In the genomic region with DNA sequence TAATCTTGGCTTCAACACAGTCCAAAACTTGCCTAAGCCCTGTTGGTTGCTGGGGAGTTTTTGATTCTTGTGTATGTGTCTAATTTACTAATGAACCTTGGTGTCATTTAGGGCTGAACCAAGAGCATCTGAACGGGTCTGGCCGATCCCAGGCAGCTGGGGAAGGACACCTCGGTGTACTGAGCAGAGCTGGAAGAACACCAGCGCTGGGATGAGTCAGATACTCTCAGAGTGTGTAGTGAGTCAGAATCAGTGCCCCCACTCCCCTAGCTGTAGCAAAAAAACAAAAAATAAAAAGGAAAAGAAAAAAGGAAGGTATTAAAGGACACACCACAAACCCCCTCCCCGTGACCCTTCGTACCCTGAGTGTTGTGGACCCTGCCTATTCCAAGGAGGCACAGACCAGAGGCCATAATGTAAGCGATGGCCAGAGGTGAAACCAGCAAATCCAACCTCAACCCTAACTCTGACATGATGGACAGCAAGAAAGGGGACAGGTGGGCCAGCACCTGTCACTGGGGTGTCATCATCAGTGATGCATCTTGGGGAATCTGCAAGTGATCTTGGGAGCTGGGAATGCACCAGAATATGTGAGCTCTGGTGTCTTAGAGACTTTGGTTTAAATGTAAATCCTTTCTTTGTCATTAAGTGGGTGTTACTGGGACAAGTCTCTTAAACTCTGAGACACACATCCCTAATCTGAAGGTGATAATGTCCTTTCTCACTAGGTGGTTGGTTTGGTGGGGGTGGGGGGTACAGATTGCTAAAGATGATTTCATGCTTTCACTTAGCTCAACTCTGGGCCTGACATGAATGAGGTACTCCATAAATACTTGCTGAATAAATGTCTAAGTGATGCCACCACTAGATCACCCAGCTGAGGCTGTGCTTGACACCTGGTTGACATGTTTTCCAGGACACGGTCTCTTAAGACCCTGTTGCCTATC, we compare ENCODE assay signal across 1 cellular context.
TF ChIP-seq lines count a peak whose summit lies in the region.

No MANE protein-coding gene starts in this region.

TF ChIP-seq in K562, 482 proteins besides CTCF, POLR2A, EP300 and RAD21 (continued from another document):
- TF ChIP-seq CTBP1 (IDR thresholded peaks at IDR 0.05; ENCODE audit: borderline replicate concordance) (peak; percentile 44; the same call in 1 of the 2 replicates), BHLHE40 (IDR thresholded peaks at IDR 0.05; ENCODE audit: low read length) (0 out of 2 replicates have a peak, but pooled peaks have one; percentile 4), ZNF586 (CRISPR knock-in tag; conservative IDR thresholded peaks at IDR 0.05) (no peak), ZBTB7A (IDR thresholded peaks at IDR 0.05; ENCODE audit: borderline replicate concordance, control insufficient read depth, low read depth, low read length) (0 out of 2 replicates have a peak, but pooled peaks have one; percentile 31), GTF2E2 (tag; IDR thresholded peaks at IDR 0.05) (0 out of 2 replicates have a peak, but pooled peaks have one; percentile 28), SMARCC2 (IDR thresholded peaks at IDR 0.05; ENCODE audit: low read depth) (peak; percentile 75; the same call in 1 of the 2 replicates), KLF16 (IDR thresholded peaks at IDR 0.05) (no peak), FOS (IDR thresholded peaks at IDR 0.05; ENCODE audit: extremely low read depth, insufficient read length) (peak; percentile 60), JUN (IDR thresholded peaks at IDR 0.05; ENCODE audit: borderline replicate concordance, low read depth, low read length) (peak; percentile 88), JUN (CRISPR knock-in tag; IDR thresholded peaks at IDR 0.05; ENCODE audit: borderline replicate concordance) (no peak), ARID1B (IDR thresholded peaks at IDR 0.05) (peak; percentile 82), CBFA2T3 (IDR thresholded peaks at IDR 0.05) (0 out of 2 replicates have a peak, but pooled peaks have one; percentile 38), ATF3 (IDR thresholded peaks at IDR 0.05) (peak; percentile 94), ATF3 (CRISPR knock-in tag; conservative IDR thresholded peaks at IDR 0.05) (no peak; the same call in 1 of the 2 replicates), PHF8 (IDR thresholded peaks at IDR 0.05; ENCODE audit: borderline replicate concordance, low read length) (no peak), LARP7 (IDR thresholded peaks at IDR 0.05) (no peak), FOXK2 (conservative IDR thresholded peaks at IDR 0.05 in 1 of 2, IDR thresholded peaks at IDR 0.05 in 1 of 2; ENCODE audit: low read depth in 2 of 2) (peak in 1 of 2 experiments; percentile 45; a peak in 1 of 4 replicates), SMARCE1 (IDR thresholded peaks at IDR 0.05) (peak; percentile 92), ZNF384 (IDR thresholded peaks at IDR 0.05; ENCODE audit: low read depth, low read length) (peak; percentile 80), HDAC2 (IDR thresholded peaks at IDR 0.05) (peak; percentile 12; the same call in 1 of the 2 replicates), GABPB2 (CRISPR knock-in tag; conservative IDR thresholded peaks at IDR 0.05) (no peak), DPF2 (IDR thresholded peaks at IDR 0.05) (peak; percentile 95), LEF1 (IDR thresholded peaks at IDR 0.05) (no peak), ZSCAN32 (CRISPR knock-in tag; IDR thresholded peaks at IDR 0.05) (0 out of 2 replicates have a peak, but pooled peaks have one; percentile 19), YBX1 (IDR thresholded peaks at IDR 0.05) (no peak), MTA2 (IDR thresholded peaks at IDR 0.05; ENCODE audit: low read depth) (0 out of 2 replicates have a peak, but pooled peaks have one; percentile 17), TFAP4 (CRISPR knock-in tag; IDR thresholded peaks at IDR 0.05; ENCODE audit: borderline replicate concordance) (peak; percentile 38)
- TF ChIP-seq, protein P1, sequence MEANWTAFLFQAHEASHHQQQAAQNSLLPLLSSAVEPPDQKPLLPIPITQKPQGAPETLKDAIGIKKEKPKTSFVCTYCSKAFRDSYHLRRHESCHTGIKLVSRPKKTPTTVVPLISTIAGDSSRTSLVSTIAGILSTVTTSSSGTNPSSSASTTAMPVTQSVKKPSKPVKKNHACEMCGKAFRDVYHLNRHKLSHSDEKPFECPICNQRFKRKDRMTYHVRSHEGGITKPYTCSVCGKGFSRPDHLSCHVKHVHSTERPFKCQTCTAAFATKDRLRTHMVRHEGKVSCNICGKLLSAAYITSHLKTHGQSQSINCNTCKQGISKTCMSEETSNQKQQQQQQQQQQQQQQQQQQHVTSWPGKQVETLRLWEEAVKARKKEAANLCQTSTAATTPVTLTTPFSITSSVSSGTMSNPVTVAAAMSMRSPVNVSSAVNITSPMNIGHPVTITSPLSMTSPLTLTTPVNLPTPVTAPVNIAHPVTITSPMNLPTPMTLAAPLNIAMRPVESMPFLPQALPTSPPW (CRISPR knock-in tag; IDR thresholded peaks at IDR 0.05) = peak; percentile 65
- TF ChIP-seq, protein P2, sequence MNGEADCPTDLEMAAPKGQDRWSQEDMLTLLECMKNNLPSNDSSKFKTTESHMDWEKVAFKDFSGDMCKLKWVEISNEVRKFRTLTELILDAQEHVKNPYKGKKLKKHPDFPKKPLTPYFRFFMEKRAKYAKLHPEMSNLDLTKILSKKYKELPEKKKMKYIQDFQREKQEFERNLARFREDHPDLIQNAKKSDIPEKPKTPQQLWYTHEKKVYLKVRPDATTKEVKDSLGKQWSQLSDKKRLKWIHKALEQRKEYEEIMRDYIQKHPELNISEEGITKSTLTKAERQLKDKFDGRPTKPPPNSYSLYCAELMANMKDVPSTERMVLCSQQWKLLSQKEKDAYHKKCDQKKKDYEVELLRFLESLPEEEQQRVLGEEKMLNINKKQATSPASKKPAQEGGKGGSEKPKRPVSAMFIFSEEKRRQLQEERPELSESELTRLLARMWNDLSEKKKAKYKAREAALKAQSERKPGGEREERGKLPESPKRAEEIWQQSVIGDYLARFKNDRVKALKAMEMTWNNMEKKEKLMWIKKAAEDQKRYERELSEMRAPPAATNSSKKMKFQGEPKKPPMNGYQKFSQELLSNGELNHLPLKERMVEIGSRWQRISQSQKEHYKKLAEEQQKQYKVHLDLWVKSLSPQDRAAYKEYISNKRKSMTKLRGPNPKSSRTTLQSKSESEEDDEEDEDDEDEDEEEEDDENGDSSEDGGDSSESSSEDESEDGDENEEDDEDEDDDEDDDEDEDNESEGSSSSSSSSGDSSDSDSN (IDR thresholded peaks at IDR 0.05; ENCODE audit: borderline replicate concordance in 1 of 2, low read depth in 2 of 2, low read length in 2 of 2) = 0 out of 4 replicates have a peak, but pooled peaks of 1 of the 2 experiments have one; percentile 69
